In genomic region chr3:77259701-77260100, GRCh38 we compare ENCODE assay signal across 18 cellular contexts.
A peak's percentile ranks its signal among the peaks of the same experiment; 100 is the strongest.
DNase-seq lines count a peak whose midpoint lies in the region; ATAC-seq and TF ChIP-seq lines count a peak whose summit lies in the region.
"Had no signal": no experiment of that assay in that cellular context is flagged by ENCODE, and none has a peak within 500 bp of the region (broad histone marks: within the 10 kb centered on the region; RNA-seq: fewer than 3 reads in every experiment).

No MANE protein-coding gene starts in this region.

- no peaks in the 10 kb centered on the region for H3K4me1 ChIP-seq in sigmoid colon

- H3K9me3 ChIP-seq in sigmoid colon = no peaks in the 10 kb centered on the region

- H3K9me3 Mint-ChIP-seq in glutamatergic neuron (ENCODE audit: unreplicated experiment) = peaks cover 9% of the 10 kb centered on the region
- peaks cover 11% of the 10 kb centered on the region for H3K9me3 Mint-ChIP-seq in activated T-helper 2 cell treated with anti-CD3 and anti-CD28 coated beads, Interferon-gamma antibody, Interleukin-2, Interleukin-4, amounts not matched to agents 10 μg/mL and 5 μg/mL and 100 μg/mL, durations not matched to agents 14 hours and 24 hours and 36 hours
- H3K9me3 Mint-ChIP-seq: HFFc6 had no signal

- no peak overlapping the region for H3K27ac ChIP-seq in sigmoid colon
- H3K27ac ChIP-seq: GM23248, HL-60 had no signal

- TF ChIP-seq CTCF in LNCaP clone FGC (IDR thresholded peaks at IDR 0.05; ENCODE audit: control insufficient read depth, extremely low read depth, insufficient read depth) (no peak), glutamatergic neuron (IDR thresholded peaks at IDR 0.05; ENCODE audit: partially characterized antibody, unreplicated experiment) (no peak), sigmoid colon (IDR thresholded peaks at IDR 0.05) (no peak)

- H3K27me3 Mint-ChIP-seq in glutamatergic neuron (ENCODE audit: unreplicated experiment) = peaks cover 3% of the 10 kb centered on the region
- no peaks in the 10 kb centered on the region for H3K27me3 Mint-ChIP-seq in activated T-helper 2 cell treated with anti-CD3 and anti-CD28 coated beads, Interferon-gamma antibody, Interleukin-2, Interleukin-4, amounts not matched to agents 10 μg/mL and 5 μg/mL and 100 μg/mL, durations not matched to agents 14 hours and 24 hours and 36 hours (ENCODE audit: low read depth)

- H3K27ac Mint-ChIP-seq in glutamatergic neuron (ENCODE audit: unreplicated experiment) = peak overlapping the region; percentile 76
- no peak overlapping the region for H3K27ac Mint-ChIP-seq in activated T-helper 2 cell treated with anti-CD3 and anti-CD28 coated beads, Interferon-gamma antibody, Interleukin-2, Interleukin-4, amounts not matched to agents 10 μg/mL and 5 μg/mL and 100 μg/mL, durations not matched to agents 14 hours and 24 hours and 36 hours
- H3K27ac Mint-ChIP-seq: HFFc6 had no signal

- no peak for ATAC-seq in HG03460 (IDR thresholded peaks at IDR 0.05; ENCODE audit: unreplicated experiment)
- ATAC-seq: Panc1, Right ventricle myocardium inferior, SK-N-SH treated with all-trans-retinoic acid at 6 μM for 48 hours had no signal

- TF ChIP-seq EP300 in sigmoid colon (IDR thresholded peaks at IDR 0.05) = no peak

- DNase-seq in NCI-H1417 (lab: John Stamatoyannopoulos, UW) (peak in 2 of 3 experiments; percentile 37 to 75), NCI-H1417 treated with DMSO at 0.1 percent for 48 hours (lab: John Stamatoyannopoulos, UW) (no peak), LNCaP clone FGC (ENCODE audit: low read depth) (peak; percentile 18), NCI-H2227 (lab: John Stamatoyannopoulos, UW; ENCODE audit: unreplicated experiment) (peak; percentile 60), glutamatergic neuron (no peak), sigmoid colon (no peak)
- no peak for DNase-seq in activated T-helper 2 cell treated with anti-CD3 and anti-CD28 coated beads, Interferon-gamma antibody, Interleukin-2, Interleukin-4, amounts not matched to agents 10 μg/mL and 5 μg/mL and 100 μg/mL, durations not matched to agents 14 hours and 24 hours and 36 hours (ENCODE audit: low spot score)
- DNase-seq: C1 segment of cervical spinal cord, DND-41, GDM1, GM23248, HFFc6, NCI-H187 treated with DMSO at 0.1 percent for 48 hours had no signal

- H3K36me3 ChIP-seq in sigmoid colon = no peaks in the 10 kb centered on the region

- H3K4me3 ChIP-seq in LNCaP clone FGC (ENCODE audit: low read depth, low read length) = no peak overlapping the region
- H3K4me3 ChIP-seq in sigmoid colon = no peak overlapping the region
- H3K4me3 ChIP-seq: GM23248 had no signal

- intact Hi-C loops in sigmoid colon (cut with DNase I) = no loop called here
- intact Hi-C loops in activated T-helper 2 cell treated with anti-CD3 and anti-CD28 coated beads, Interferon-gamma antibody, Interleukin-2, Interleukin-4, amounts not matched to agents 10 μg/mL and 5 μg/mL and 100 μg/mL, durations not matched to agents 14 hours and 24 hours and 36 hours (cut with micrococcal nuclease) = loop anchor here (10.0 kb wide), 1 partner anchor 225 kb away; no protein-coding TSS in a partner anchor

- peaks cover 76% of the 10 kb centered on the region for H3K4me1 Mint-ChIP-seq in glutamatergic neuron (ENCODE audit: low read depth, unreplicated experiment)
- H3K4me1 Mint-ChIP-seq in activated T-helper 2 cell treated with anti-CD3 and anti-CD28 coated beads, Interferon-gamma antibody, Interleukin-2, Interleukin-4, amounts not matched to agents 10 μg/mL and 5 μg/mL and 100 μg/mL, durations not matched to agents 14 hours and 24 hours and 36 hours (ENCODE audit: low read depth) = no peaks in the 10 kb centered on the region

- no peaks in the 10 kb centered on the region for H3K36me3 Mint-ChIP-seq in glutamatergic neuron (ENCODE audit: unreplicated experiment)
- no peaks in the 10 kb centered on the region for H3K36me3 Mint-ChIP-seq in activated T-helper 2 cell treated with anti-CD3 and anti-CD28 coated beads, Interferon-gamma antibody, Interleukin-2, Interleukin-4, amounts not matched to agents 10 μg/mL and 5 μg/mL and 100 μg/mL, durations not matched to agents 14 hours and 24 hours and 36 hours (ENCODE audit: low read depth)

- 17 to 63% methylated on average over 6 of the region's 6 CpGs for WGBS in sigmoid colon, 2 donors

- H3K27me3 ChIP-seq in sigmoid colon = no peaks in the 10 kb centered on the region

- no peak overlapping the region for H3K4me3 Mint-ChIP-seq in glutamatergic neuron (ENCODE audit: unreplicated experiment)
- no peak overlapping the region for H3K4me3 Mint-ChIP-seq in activated T-helper 2 cell treated with anti-CD3 and anti-CD28 coated beads, Interferon-gamma antibody, Interleukin-2, Interleukin-4, amounts not matched to agents 10 μg/mL and 5 μg/mL and 100 μg/mL, durations not matched to agents 14 hours and 24 hours and 36 hours (ENCODE audit: low read depth)
- H3K4me3 Mint-ChIP-seq: HFFc6 had no signal

- TF ChIP-seq POLR2A in sigmoid colon (IDR thresholded peaks at IDR 0.05) = no peak

Comparison
In these comparisons a context has a peak if more than half of its experiments do, and no peak if none do; other contexts are left out.
1. DNase-seq: peak in NCI-H1417 (2 of 3), LNCaP clone FGC (single experiment) and NCI-H2227 (single experiment); none in NCI-H1417 treated with DMSO at 0.1 percent for 48 hours (single experiment), glutamatergic neuron (single experiment), sigmoid colon (single experiment) and activated T-helper 2 cell treated with anti-CD3 and anti-CD28 coated beads, Interferon-gamma antibody, Interleukin-2, Interleukin-4, amounts not matched to agents 10 μg/mL and 5 μg/mL and 100 μg/mL, durations not matched to agents 14 hours and 24 hours and 36 hours (single experiment).